26 cellular contexts compared by ENCODE assay signal in the genomic region with DNA sequence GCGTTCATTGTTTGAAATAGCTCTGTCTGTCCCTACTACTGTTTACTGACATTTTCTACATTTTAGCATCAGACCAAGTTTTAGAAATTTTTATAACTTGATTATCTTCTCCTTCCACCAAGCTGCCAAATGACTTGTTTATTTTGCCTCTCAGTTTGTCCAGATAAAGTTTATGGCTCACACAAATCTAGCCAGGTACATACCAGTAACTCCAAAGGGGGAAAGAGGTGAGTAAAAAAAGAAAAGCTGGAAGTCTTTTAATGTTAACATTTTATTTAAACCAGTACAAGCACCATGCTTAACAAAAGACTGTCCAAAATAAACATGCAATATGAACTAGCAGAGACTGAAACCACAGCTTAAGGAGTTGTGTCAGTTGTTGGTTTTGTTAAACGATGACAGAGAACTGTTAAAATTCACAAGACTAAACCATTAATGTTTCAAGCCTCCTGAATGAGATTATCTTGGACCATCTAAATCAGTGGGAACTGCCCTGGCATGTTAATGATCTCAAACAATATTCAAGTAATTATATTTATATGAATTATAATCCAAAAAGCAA. TPM values are rescaled to one million over a fixed set of nuclear protein-coding genes. Genes with fewer than 3 reads are reported as not detected.
DNase-seq lines count a peak whose midpoint lies in the region; FAIRE-seq and TF ChIP-seq lines count a peak whose summit lies in the region.
"Had no signal": no experiment of that assay in that cellular context is flagged by ENCODE, and none has a peak within 500 bp of the region (broad histone marks: within the 10 kb centered on the region; RNA-seq: fewer than 3 reads in every experiment).

No MANE protein-coding gene starts in this region.

- DNase-seq in choroid plexus epithelial cell (ENCODE audit: low read depth), result peak; percentile 41
- DNase-seq in myocyte (ENCODE audit: low read depth), result peak; percentile 38
- DNase-seq in SKM-1 treated with dmso at 0.1 percent for 144 hours (lab: John Stamatoyannopoulos, UW; ENCODE audit: unreplicated experiment), result no peak
- DNase-seq in activated effector memory CD4-positive, alpha-beta T cell treated with anti-CD3 and anti-CD28 coated beads, Interleukin-2, amount 50 U/mL, for 16 hours, result no peak
- DNase-seq in stimulated activated CD4-positive, alpha-beta T cell treated with anti-CD3 and anti-CD28 coated beads, Interleukin-4, amount 100 ng/mL, for 4 hours, result no peak
- DNase-seq in NOMO-1 (lab: John Stamatoyannopoulos, UW; ENCODE audit: unreplicated experiment in 2 of 2), result no peak
- DNase-seq: activated CD4-positive, alpha-beta T cell treated with anti-CD3 and anti-CD28 coated beads, Interleukin-2, amount 10 ng/mL, durations not matched to agents 7 days and 5 days; activated naive CD4-positive, alpha-beta T cell treated with anti-CD3 and anti-CD28 coated beads, Interleukin-2, amount 10 ng/mL, durations not matched to agents 7 days and 5 days; activated T-cell treated with anti-CD3 and anti-CD28 coated beads, Interleukin-2, amount 50 U/mL, for 72 hours; amniotic stem cell; CD4-positive, alpha-beta memory T cell; foreskin keratinocyte; mesenchymal stem cell; NCI-H1092; NCI-H1694 treated with DMSO at 0.1 percent for 48 hours; NCI-H2171 treated with DMSO at 0.1 percent for 48 hours; NCI-H524; NK-92 treated with Interleukin-12 subunit alpha and Interleukin-12 subunit beta, amount 100 ng/mL, for 24 hours; Right ventricle myocardium superior; stomach; WERI-Rb-1 had no signal

- TF ChIP-seq CTCF in 22Rv1 (IDR thresholded peaks at IDR 0.05) (no peak), choroid plexus epithelial cell (conservative IDR thresholded peaks at IDR 0.05; ENCODE audit: low read depth, low read length) (no peak)

- no peak overlapping the region for H3K4me3 ChIP-seq in choroid plexus epithelial cell (ENCODE audit: low read depth, low read length)
- H3K4me3 ChIP-seq: stomach, tibial nerve had no signal

- H3K27ac ChIP-seq in 22Rv1, result peak overlapping the region; percentile 81
- H3K27ac ChIP-seq: foreskin keratinocyte, WERI-Rb-1 had no signal

- FAIRE-seq in TTC549 (lab: Jason Lieb, UNC), result peak; percentile 7
- FAIRE-seq: A204.1, H1 had no signal

RNA-seq across cellular contexts. Expression of gene GMFB, which starts 14.5 kb away (rescaled TPM):
- 81.7 and 108 TPM in 2 replicates for total RNA-seq in myocyte
- 24.5 TPM for polyA plus RNA-seq in myocyte (2012)

RNA-seq across cellular contexts. Expression of gene CNIH1, which starts 33.1 kb away (rescaled TPM):
- total RNA-seq in myocyte, result 162 and 280 TPM in 2 replicates
- polyA plus RNA-seq in myocyte (2012), result 130 TPM

RNA-seq across cellular contexts. Expression of gene CGRRF1, which starts 35.4 kb away (rescaled TPM):
- total RNA-seq in myocyte, result 13.7 and 20.8 TPM in 2 replicates
- 12.0 TPM for polyA plus RNA-seq in myocyte (2012)

Comparison
In these comparisons a context has a peak if more than half of its experiments do, and no peak if none do; other contexts are left out.
1. DNase-seq: peak in choroid plexus epithelial cell (single experiment) and myocyte (single experiment); none in SKM-1 treated with dmso at 0.1 percent for 144 hours (single experiment), activated effector memory CD4-positive, alpha-beta T cell treated with anti-CD3 and anti-CD28 coated beads, Interleukin-2, amount 50 U/mL, for 16 hours (single experiment), stimulated activated CD4-positive, alpha-beta T cell treated with anti-CD3 and anti-CD28 coated beads, Interleukin-4, amount 100 ng/mL, for 4 hours (0 of 2) and NOMO-1 (0 of 2).